ENCODE assay signal across 13 cellular contexts in the genomic region with DNA sequence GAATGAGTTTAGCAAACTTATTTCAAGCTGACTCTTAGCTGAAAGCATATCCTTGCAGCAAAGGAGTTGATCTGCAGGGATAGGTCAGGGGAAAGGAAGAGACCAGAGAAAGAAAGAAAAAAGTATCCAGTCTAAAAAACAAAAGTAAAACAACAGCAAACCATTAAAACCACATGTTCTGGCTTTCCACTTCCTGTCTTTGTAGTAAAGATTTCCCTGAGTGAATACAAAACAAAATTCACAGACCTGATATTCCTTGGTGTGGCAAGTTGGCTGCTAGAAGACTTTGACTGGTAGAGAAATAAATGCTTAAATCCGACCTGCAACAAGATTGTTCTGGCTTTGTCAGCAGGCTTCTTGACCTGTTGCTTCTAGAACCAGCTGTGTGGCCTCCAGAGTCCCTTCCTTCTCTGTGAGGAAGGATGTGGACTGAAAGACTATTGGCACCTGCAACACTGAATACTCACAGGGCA. TPM values are rescaled to one million over a fixed set of nuclear protein-coding genes. Genes with fewer than 3 reads are reported as not detected.
DNase-seq lines count a peak whose midpoint lies in the region; ATAC-seq and TF ChIP-seq lines count a peak whose summit lies in the region.
"Had no signal": no experiment of that assay in that cellular context is flagged by ENCODE, and none has a peak within 500 bp of the region (broad histone marks: within the 10 kb centered on the region; RNA-seq: fewer than 3 reads in every experiment).

No MANE protein-coding gene starts in this region.

- TF ChIP-seq CTCF in Peyer's patch (IDR thresholded peaks at IDR 0.05): no peak
- TF ChIP-seq CTCF in endothelial cell (IDR thresholded peaks at IDR 0.05; ENCODE audit: unreplicated experiment): no peak

- H3K4me3 Mint-ChIP-seq in activated T-cell treated with anti-CD3 and anti-CD28 coated beads, Interleukin-2, amount 50 U/mL, for 72 hours: peak overlapping the region; percentile 70 to 88
- no peak overlapping the region for H3K4me3 Mint-ChIP-seq in endothelial cell (ENCODE audit: unreplicated experiment)

- DNase-seq in activated T-cell treated with anti-CD3 and anti-CD28 coated beads, Interleukin-2, amount 50 U/mL, for 72 hours: no peak
- DNase-seq in activated T-cell treated with anti-CD3 and anti-CD28 coated beads for 4 hours: no peak
- peak in 1 of 3 donors; percentile 52 for DNase-seq in Peyer's patch
- peak; percentile 18 for DNase-seq in globus pallidus (ENCODE audit: low spot score)
- peak in 1 of 49 donors; percentile 4 for DNase-seq in substantia nigra (lab: John Stamatoyannopoulos, UW)
- DNase-seq in endothelial cell (ENCODE audit: low spot score): no peak
- no peak for DNase-seq in COLO829 (ENCODE audit: low spot score)
- DNase-seq: activated CD8-positive, alpha-beta memory T cell treated with anti-CD3 and anti-CD28 coated beads, Interleukin-2, amount 50 U/mL, for 48 hours; KG1; NCI-H510A treated with DMSO at 0.1 percent for 48 hours had no signal

- no peaks in the 10 kb centered on the region for H3K9me3 Mint-ChIP-seq in activated T-cell treated with anti-CD3 and anti-CD28 coated beads, Interleukin-2, amount 50 U/mL, for 72 hours
- no peaks in the 10 kb centered on the region for H3K9me3 Mint-ChIP-seq in endothelial cell (ENCODE audit: unreplicated experiment)

- TF ChIP-seq POLR2A in Peyer's patch (IDR thresholded peaks at IDR 0.05): no peak

- peaks cover 83% of the 10 kb centered on the region for H3K4me1 Mint-ChIP-seq in activated T-cell treated with anti-CD3 and anti-CD28 coated beads, Interleukin-2, amount 50 U/mL, for 72 hours (ENCODE audit: low read depth)
- H3K4me1 Mint-ChIP-seq in endothelial cell (ENCODE audit: unreplicated experiment): peaks cover 23% of the 10 kb centered on the region

- H3K27ac Mint-ChIP-seq in activated T-cell treated with anti-CD3 and anti-CD28 coated beads, Interleukin-2, amount 50 U/mL, for 72 hours: peak overlapping the region; percentile 88
- H3K27ac Mint-ChIP-seq in endothelial cell (ENCODE audit: unreplicated experiment): no peak overlapping the region

- ATAC-seq in activated T-cell treated with anti-CD3 and anti-CD28 coated beads, Interleukin-2, amount 50 U/mL, for 72 hours (replicated peaks in 1 of 2): peak; percentile 35 to 44
- ATAC-seq in HG02623 (IDR thresholded peaks at IDR 0.05; ENCODE audit: unreplicated experiment): no peak
- ATAC-seq: gastroesophageal sphincter, SK-N-SH treated with all-trans-retinoic acid at 6 μM for 48 hours had no signal

- H3K27ac ChIP-seq in Peyer's patch (peak overlapping the region in 3 of 4 donors; percentile 16 to 82 (median 44)), substantia nigra (ENCODE audit: low read depth, low read length, poor library complexity, severe bottlenecking) (peak overlapping the region; percentile 14)
- H3K27ac ChIP-seq: gastroesophageal sphincter had no signal

- H3K36me3 Mint-ChIP-seq in activated T-cell treated with anti-CD3 and anti-CD28 coated beads, Interleukin-2, amount 50 U/mL, for 72 hours (ENCODE audit: insufficient read depth in 2 of 2): no peaks in the 10 kb centered on the region
- no peaks in the 10 kb centered on the region for H3K36me3 Mint-ChIP-seq in endothelial cell (ENCODE audit: low read depth, unreplicated experiment)

- H3K4me3 ChIP-seq in Peyer's patch: peak overlapping the region in 1 of 4 donors; percentile 9
- H3K4me3 ChIP-seq: gastroesophageal sphincter had no signal

- H3K9me3 ChIP-seq in Peyer's patch: no peaks in the 10 kb centered on the region
- H3K9me3 ChIP-seq: gastroesophageal sphincter had no signal

- no peaks in the 10 kb centered on the region for H3K27me3 Mint-ChIP-seq in activated T-cell treated with anti-CD3 and anti-CD28 coated beads, Interleukin-2, amount 50 U/mL, for 72 hours (ENCODE audit: low read depth)
- H3K27me3 Mint-ChIP-seq in endothelial cell (ENCODE audit: unreplicated experiment): peaks cover 2% of the 10 kb centered on the region

- H3K36me3 ChIP-seq in Peyer's patch: no peaks in the 10 kb centered on the region
- H3K36me3 ChIP-seq: gastroesophageal sphincter had no signal

- peaks cover 3 to 44% (median 19%) of the 10 kb centered on the region in 4 donors for H3K4me1 ChIP-seq in Peyer's patch

- H3K27me3 ChIP-seq in Peyer's patch: no peaks in the 10 kb centered on the region
- H3K27me3 ChIP-seq: gastroesophageal sphincter had no signal

RNA-seq across cellular contexts. Expression of a gene that starts 23.4 kb away (rescaled TPM):
- total RNA-seq in activated T-cell treated with anti-CD3 and anti-CD28 coated beads, Interleukin-2, amount 50 U/mL, for 72 hours: 100 to 1,000 TPM; 184 to 238 TPM
- total RNA-seq in Peyer's patch: 10 to 100 TPM; 24.9 to 71.8 (median 30.4) TPM
- total RNA-seq in endothelial cell (ENCODE audit: unreplicated experiment): 50.0 TPM

RNA-seq across cellular contexts. Expression of a gene that starts 54.0 kb away (rescaled TPM):
- 10 to 100 TPM; 14.6 to 21.0 TPM for total RNA-seq in activated T-cell treated with anti-CD3 and anti-CD28 coated beads, Interleukin-2, amount 50 U/mL, for 72 hours
- total RNA-seq in Peyer's patch (100 to 1,000 TPM in 3 of 4 donors, 1 to 10 TPM in 1; 9.1 to 300 (median 210) TPM), endothelial cell (ENCODE audit: unreplicated experiment) (7.5 TPM)
